ENCODE assay signal across 39 cellular contexts in genomic region chr4:134085525-134085924, GRCh38.
"Had no signal": no experiment of that assay in that cellular context is flagged by ENCODE, and none has a peak within 500 bp of the region (broad histone marks: within the 10 kb centered on the region; RNA-seq: fewer than 3 reads in every experiment).

No MANE protein-coding gene starts in this region.

- H3K36me3 Mint-ChIP-seq: activated naive CD4-positive, alpha-beta T cell treated with anti-CD3 and anti-CD28 coated beads, Interleukin-2, amount 10 ng/mL, durations not matched to agents 7 days and 5 days; activated naive CD4-positive, alpha-beta T cell treated with anti-CD3 and anti-CD28 coated beads, Interleukin-2, amount 50 U/mL, for 24 hours; activated naive CD4-positive, alpha-beta T cell treated with anti-CD3 and anti-CD28 coated beads, Interleukin-2, amount 50 U/mL, for 72 hours; activated naive CD8-positive, alpha-beta T cell; activated naive CD8-positive, alpha-beta T cell treated with anti-CD3 and anti-CD28 coated beads for 36 hours; activated naive CD8-positive, alpha-beta T cell treated with anti-CD3 and anti-CD28 coated beads, Interleukin-2, amount 10 ng/mL, durations not matched to agents 7 days and 5 days; brain had no signal

- H3K9me3 ChIP-seq: adrenal gland, ascending aorta, body of pancreas, breast epithelium had no signal

- H3K4me1 Mint-ChIP-seq: activated naive CD4-positive, alpha-beta T cell treated with anti-CD3 and anti-CD28 coated beads, Interleukin-2, amount 10 ng/mL, durations not matched to agents 7 days and 5 days; activated naive CD4-positive, alpha-beta T cell treated with anti-CD3 and anti-CD28 coated beads, Interleukin-2, amount 50 U/mL, for 24 hours; activated naive CD8-positive, alpha-beta T cell treated with anti-CD3 and anti-CD28 coated beads for 36 hours; activated naive CD8-positive, alpha-beta T cell treated with anti-CD3 and anti-CD28 coated beads, Interleukin-2, amount 10 ng/mL, durations not matched to agents 7 days and 5 days; activated naive CD8-positive, alpha-beta T cell treated with anti-CD3 and anti-CD28 coated beads, Interleukin-2, amount 50 U/mL, for 24 hours; activated T-helper 17 cell treated with anti-CD3 and anti-CD28 coated beads, Interleukin-2, amount 50 U/mL, for 72 hours; brain; central memory CD8-positive, alpha-beta T cell had no signal

- H3K27ac ChIP-seq: adrenal gland, ascending aorta, body of pancreas, brain microvascular endothelial cell, breast epithelium, cardiac muscle cell had no signal

- H3K27me3 Mint-ChIP-seq: activated naive CD4-positive, alpha-beta T cell treated with anti-CD3 and anti-CD28 coated beads, Interleukin-2, amount 10 ng/mL, durations not matched to agents 7 days and 5 days; activated naive CD4-positive, alpha-beta T cell treated with anti-CD3 and anti-CD28 coated beads, Interleukin-2, amount 50 U/mL, for 24 hours; activated naive CD8-positive, alpha-beta T cell; activated naive CD8-positive, alpha-beta T cell treated with anti-CD3 and anti-CD28 coated beads for 36 hours; activated naive CD8-positive, alpha-beta T cell treated with anti-CD3 and anti-CD28 coated beads, Interleukin-2, amount 10 ng/mL, durations not matched to agents 7 days and 5 days; activated naive CD8-positive, alpha-beta T cell treated with anti-CD3 and anti-CD28 coated beads, Interleukin-2, amount 50 U/mL, for 24 hours; activated T-helper 17 cell treated with anti-CD3 and anti-CD28 coated beads, Interleukin-2, amount 50 U/mL, for 72 hours; central memory CD8-positive, alpha-beta T cell had no signal

- H3K27me3 ChIP-seq: adrenal gland, ascending aorta, body of pancreas, brain microvascular endothelial cell, breast epithelium, cardiac muscle cell had no signal

- ATAC-seq: activated naive CD4-positive, alpha-beta T cell treated with anti-CD3 and anti-CD28 coated beads, Interleukin-2, amount 50 U/mL, for 72 hours; activated naive CD8-positive, alpha-beta T cell treated with anti-CD3 and anti-CD28 coated beads, Interleukin-2, amount 50 U/mL, for 24 hours; activated T-cell treated with anti-CD3 and anti-CD28 coated beads, Interleukin-2, amount 50 U/mL, for 4 hours; activated T-cell treated with anti-CD3 and anti-CD28 coated beads, Interleukin-2, amount 50 U/mL, for 72 hours; activated T-helper 17 cell treated with anti-CD3 and anti-CD28 coated beads, Interleukin-2, amount 50 U/mL, for 72 hours; body of pancreas had no signal

- H3K27ac Mint-ChIP-seq: activated naive CD4-positive, alpha-beta T cell treated with anti-CD3 and anti-CD28 coated beads for 36 hours; activated naive CD4-positive, alpha-beta T cell treated with anti-CD3 and anti-CD28 coated beads, Interleukin-2, amount 10 ng/mL, durations not matched to agents 7 days and 5 days; activated naive CD4-positive, alpha-beta T cell treated with anti-CD3 and anti-CD28 coated beads, Interleukin-2, amount 50 U/mL, for 24 hours; activated naive CD4-positive, alpha-beta T cell treated with anti-CD3 and anti-CD28 coated beads, Interleukin-2, amount 50 U/mL, for 72 hours; activated naive CD8-positive, alpha-beta T cell; activated naive CD8-positive, alpha-beta T cell treated with anti-CD3 and anti-CD28 coated beads for 36 hours; activated naive CD8-positive, alpha-beta T cell treated with anti-CD3 and anti-CD28 coated beads, Interleukin-2, amount 10 ng/mL, durations not matched to agents 7 days and 5 days; activated naive CD8-positive, alpha-beta T cell treated with anti-CD3 and anti-CD28 coated beads, Interleukin-2, amount 50 U/mL, for 24 hours; activated T-cell treated with anti-CD3 and anti-CD28 coated beads, Interleukin-2, amount 50 U/mL, for 72 hours; activated T-helper 1 cell treated with anti-CD3 and anti-CD28 coated beads, Interleukin-12 subunit alpha, Interleukin-12 subunit beta, Interleukin-2, Interleukin-4 antibody, amounts not matched to agents 30 ng/mL and 10 ng/mL and 1 ng/mL, durations not matched to agents 14 hours and 24 hours and 36 hours; activated T-helper 17 cell treated with anti-CD3 and anti-CD28 coated beads, Interleukin-2, amount 50 U/mL, for 72 hours; activated T-helper 2 cell treated with anti-CD3 and anti-CD28 coated beads, Interferon-gamma antibody, Interleukin-2, Interleukin-4, amounts not matched to agents 10 μg/mL and 5 μg/mL and 100 μg/mL, durations not matched to agents 14 hours and 24 hours and 36 hours; brain had no signal

- H3K4me3 ChIP-seq: adrenal gland, ascending aorta, body of pancreas, breast epithelium, cardiac muscle cell had no signal

- H3K9me3 Mint-ChIP-seq: activated naive CD4-positive, alpha-beta T cell treated with anti-CD3 and anti-CD28 coated beads, Interleukin-2, amount 50 U/mL, for 24 hours; activated T-helper 1 cell treated with anti-CD3 and anti-CD28 coated beads, Interleukin-12 subunit alpha, Interleukin-12 subunit beta, Interleukin-2, Interleukin-4 antibody, amounts not matched to agents 30 ng/mL and 10 ng/mL and 1 ng/mL, durations not matched to agents 14 hours and 24 hours and 36 hours had no signal

- H3K36me3 ChIP-seq: adrenal gland, ascending aorta, brain microvascular endothelial cell, breast epithelium, cardiac muscle cell had no signal

- H3K4me3 Mint-ChIP-seq: activated naive CD4-positive, alpha-beta T cell treated with anti-CD3 and anti-CD28 coated beads for 36 hours; activated naive CD4-positive, alpha-beta T cell treated with anti-CD3 and anti-CD28 coated beads, Interleukin-2, amount 10 ng/mL, durations not matched to agents 7 days and 5 days; activated naive CD4-positive, alpha-beta T cell treated with anti-CD3 and anti-CD28 coated beads, Interleukin-2, amount 50 U/mL, for 24 hours; activated naive CD8-positive, alpha-beta T cell; activated naive CD8-positive, alpha-beta T cell treated with anti-CD3 and anti-CD28 coated beads for 36 hours; activated naive CD8-positive, alpha-beta T cell treated with anti-CD3 and anti-CD28 coated beads, Interleukin-2, amount 10 ng/mL, durations not matched to agents 7 days and 5 days; activated naive CD8-positive, alpha-beta T cell treated with anti-CD3 and anti-CD28 coated beads, Interleukin-2, amount 50 U/mL, for 24 hours; activated T-cell treated with anti-CD3 and anti-CD28 coated beads, Interleukin-2, amount 50 U/mL, for 4 hours; activated T-cell treated with anti-CD3 and anti-CD28 coated beads, Interleukin-2, amount 50 U/mL, for 72 hours; activated T-helper 1 cell treated with anti-CD3 and anti-CD28 coated beads, Interleukin-12 subunit alpha, Interleukin-12 subunit beta, Interleukin-2, Interleukin-4 antibody, amounts not matched to agents 30 ng/mL and 10 ng/mL and 1 ng/mL, durations not matched to agents 14 hours and 24 hours and 36 hours; activated T-helper 17 cell treated with anti-CD3 and anti-CD28 coated beads, Interleukin-2, amount 50 U/mL, for 72 hours; brain; central memory CD8-positive, alpha-beta T cell had no signal

- H3K4me1 ChIP-seq: adrenal gland, ascending aorta, body of pancreas, breast epithelium had no signal

- DNase-seq: activated effector memory CD4-positive, alpha-beta T cell treated with anti-CD3 and anti-CD28 coated beads, Interleukin-2, amount 50 U/mL, for 16 hours; activated effector memory CD4-positive, alpha-beta T cell treated with Interleukin-2 at 50 U/mL for 16 hours; activated gamma-delta T cell; activated gamma-delta T cell treated with Interleukin-2 at 50 U/mL for 16 hours; activated naive CD4-positive, alpha-beta T cell; activated naive CD4-positive, alpha-beta T cell treated with anti-CD3 and anti-CD28 coated beads for 36 hours; activated naive CD4-positive, alpha-beta T cell treated with anti-CD3 and anti-CD28 coated beads, Interleukin-2, amount 10 ng/mL, durations not matched to agents 7 days and 5 days; activated naive CD4-positive, alpha-beta T cell treated with anti-CD3 and anti-CD28 coated beads, Interleukin-2, amount 50 U/mL, for 16 hours; activated naive CD4-positive, alpha-beta T cell treated with Interleukin-2 at 50 U/mL for 16 hours; activated naive CD8-positive, alpha-beta T cell treated with anti-CD3 and anti-CD28 coated beads for 36 hours; activated naive CD8-positive, alpha-beta T cell treated with anti-CD3 and anti-CD28 coated beads, Interleukin-2, amount 10 ng/mL, durations not matched to agents 7 days and 5 days; activated naive CD8-positive, alpha-beta T cell treated with anti-CD3 and anti-CD28 coated beads, Interleukin-2, amount 50 U/mL, for 24 hours; activated T-cell treated with anti-CD3 and anti-CD28 coated beads, Interleukin-2, amount 50 U/mL, for 4 hours; activated T-cell treated with anti-CD3 and anti-CD28 coated beads, Interleukin-2, amount 50 U/mL, for 48 hours; activated T-cell treated with anti-CD3 and anti-CD28 coated beads, Interleukin-2, amount 50 U/mL, for 72 hours; adrenal gland; amniotic stem cell; amygdala; anterior cingulate cortex; aorta; body of pancreas; brain microvascular endothelial cell; caudate nucleus; central memory CD4-positive, alpha-beta T cell; cerebellar nuclear complex had no signal

- FAIRE-seq: astrocyte, bronchial epithelial cell, colon had no signal
